1 cellular context compared by ENCODE assay signal in genomic region chr1:160723332-160723731, GRCh38.
TF ChIP-seq lines count a peak whose summit lies in the region.

No MANE protein-coding gene starts in this region.

TF ChIP-seq in GM23338, 12 proteins besides CTCF, POLR2A, EP300 and RAD21 (continued from another document):
- TF ChIP-seq ETS1 (IDR thresholded peaks at IDR 0.05) (no peak), ZNF114 (CRISPR knock-in tag; IDR thresholded peaks at IDR 0.05) (no peak), STAT1 (IDR thresholded peaks at IDR 0.05; ENCODE audit: unreplicated experiment) (no peak), ZNF462 (CRISPR knock-in tag; IDR thresholded peaks at IDR 0.05) (no peak), EZH2 (IDR thresholded peaks at IDR 0.05; ENCODE audit: low read depth, unreplicated experiment) (no peak), JUNB (IDR thresholded peaks at IDR 0.05; ENCODE audit: unreplicated experiment) (no peak), REST (IDR thresholded peaks at IDR 0.05; ENCODE audit: unreplicated experiment) (no peak)
